ENCODE assay signal across 24 cellular contexts in the genomic region with DNA sequence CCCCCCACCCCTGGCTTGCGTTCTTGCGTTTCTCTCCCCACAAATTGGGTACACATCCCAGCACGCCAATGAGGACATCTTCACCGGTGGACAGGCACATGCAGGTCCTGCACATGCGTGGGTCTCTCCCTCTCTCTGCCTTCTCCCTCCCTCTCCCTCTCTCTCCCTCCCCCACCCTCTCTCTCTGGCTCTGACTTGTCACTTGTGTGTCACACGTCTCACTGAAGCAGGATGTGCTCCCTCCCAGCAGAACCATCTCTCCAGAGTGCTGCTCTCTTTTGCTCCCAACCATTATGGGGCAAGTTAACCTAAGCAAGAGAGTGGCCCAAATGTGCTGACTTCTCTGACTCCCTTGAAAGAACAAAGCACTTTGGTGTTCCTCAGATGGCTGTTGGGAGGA.
A peak's percentile ranks its signal among the peaks of the same experiment; 100 is the strongest.
DNase-seq lines count a peak whose midpoint lies in the region; ATAC-seq, FAIRE-seq and TF ChIP-seq lines count a peak whose summit lies in the region.
"Had no signal": no experiment of that assay in that cellular context is flagged by ENCODE, and none has a peak within 500 bp of the region (broad histone marks: within the 10 kb centered on the region; RNA-seq: fewer than 3 reads in every experiment).

No MANE protein-coding gene starts in this region.

- no peaks in the 10 kb centered on the region for H3K27me3 Mint-ChIP-seq in activated CD4-positive, alpha-beta T cell treated with anti-CD3 and anti-CD28 coated beads, Interleukin-2, amount 10 ng/mL, durations not matched to agents 24 days and 14 days
- H3K27me3 Mint-ChIP-seq in activated B cell treated with CpG ODN at 0.5 μM for 24 hours (no peaks in the 10 kb centered on the region), memory B cell (no peaks in the 10 kb centered on the region)

- no peak for TF ChIP-seq POLR2A in GM12892 (IDR thresholded peaks at IDR 0.05; ENCODE audit: low read depth, low read length)

- peak; percentile 98 for FAIRE-seq in GM12892 (lab: Jason Lieb, UNC)
- FAIRE-seq: colon had no signal

- TF ChIP-seq CTCF in activated B cell treated with CpG ODN at 0.5 μM for 24 hours (IDR thresholded peaks at IDR 0.05): no peak

- POLR2A ChIA-PET in activated B cell treated with CpG ODN at 0.5 μM for 24 hours (lab: Charles Lee): interaction anchor here (3.4 kb wide), 1 partner anchor 11 kb away, joined by 31 read pairs; no protein-coding TSS in a partner anchor

- CTCF ChIA-PET in activated B cell treated with CpG ODN at 0.5 μM for 24 hours (lab: Charles Lee): no interaction called here

- intact Hi-C loops in activated CD4-positive, alpha-beta T cell treated with anti-CD3 and anti-CD28 coated beads, Interleukin-2, amount 10 ng/mL, durations not matched to agents 24 days and 14 days (cut with micrococcal nuclease): no loop called here
- intact Hi-C loops in activated B cell treated with CpG ODN at 0.5 μM for 24 hours (cut with micrococcal nuclease): no loop called here

- H3K36me3 Mint-ChIP-seq in activated CD4-positive, alpha-beta T cell treated with anti-CD3 and anti-CD28 coated beads, Interleukin-2, amount 10 ng/mL, durations not matched to agents 24 days and 14 days (ENCODE audit: low read depth): peaks cover 25% of the 10 kb centered on the region
- peaks cover 7% of the 10 kb centered on the region for H3K36me3 Mint-ChIP-seq in activated B cell treated with CpG ODN at 0.5 μM for 24 hours (ENCODE audit: low read depth)
- peaks cover 3% of the 10 kb centered on the region for H3K36me3 Mint-ChIP-seq in memory B cell

- DNase-seq in activated CD4-positive, alpha-beta T cell treated with anti-CD3 and anti-CD28 coated beads, Interleukin-2, amount 10 ng/mL, durations not matched to agents 24 days and 14 days: no peak
- no peak for DNase-seq in activated CD4-positive, alpha-beta T cell treated with anti-CD3 and anti-CD28 coated beads, Interleukin-2, amount 50 U/mL, for 4 hours
- DNase-seq in GM12892 (ENCODE audit: insufficient read length) (no peak), activated B cell treated with CpG ODN at 0.5 μM for 24 hours (no peak), memory B cell (ENCODE audit: low spot score in 2 of 2) (no peak), NCI-H526 treated with DMSO at 0.1 percent for 48 hours (lab: John Stamatoyannopoulos, UW) (no peak)
- no peak for DNase-seq in stimulated activated CD4-positive, alpha-beta T cell treated with anti-CD3 and anti-CD28 coated beads, Interleukin-15, amount 100 ng/mL, for 24 hours
- DNase-seq: 8988T, activated gamma-delta T cell treated with Interleukin-2 at 50 U/mL for 16 hours, amniotic stem cell, DMS79, foreskin keratinocyte, H9, left colon, NCI-H1105 treated with DMSO at 0.1 percent for 48 hours, NCI-H2029, NCI-H226, NCI-H774, occipital lobe, T1000 had no signal

- peaks cover 54% of the 10 kb centered on the region for H3K4me1 Mint-ChIP-seq in activated CD4-positive, alpha-beta T cell treated with anti-CD3 and anti-CD28 coated beads, Interleukin-2, amount 10 ng/mL, durations not matched to agents 24 days and 14 days
- peaks cover 89% of the 10 kb centered on the region for H3K4me1 Mint-ChIP-seq in activated B cell treated with CpG ODN at 0.5 μM for 24 hours
- H3K4me1 Mint-ChIP-seq in memory B cell: peaks cover 65% of the 10 kb centered on the region
- H3K4me1 Mint-ChIP-seq: H9 had no signal

- H3K9me3 Mint-ChIP-seq in activated CD4-positive, alpha-beta T cell treated with anti-CD3 and anti-CD28 coated beads, Interleukin-2, amount 10 ng/mL, durations not matched to agents 24 days and 14 days: peaks cover 31% of the 10 kb centered on the region
- H3K9me3 Mint-ChIP-seq in activated B cell treated with CpG ODN at 0.5 μM for 24 hours: peaks cover 2% of the 10 kb centered on the region
- H3K9me3 Mint-ChIP-seq in memory B cell: peaks cover 5% of the 10 kb centered on the region
- H3K9me3 Mint-ChIP-seq: H9 had no signal

- no peak for ATAC-seq in activated B cell treated with CpG ODN at 0.5 μM for 24 hours (ENCODE audit: low read depth)
- ATAC-seq in memory B cell (ENCODE audit: low read depth): no peak
- ATAC-seq in activated CD4-positive, CD25-positive, alpha-beta regulatory T cell treated with anti-CD3 and anti-CD28 coated beads, Interleukin-2, amount 50 U/mL, for 24 hours: no peak
- ATAC-seq: esophagus mucosa, foreskin keratinocyte, left colon, SK-N-SH treated with all-trans-retinoic acid at 6 μM for 48 hours had no signal

- peak overlapping the region; percentile 43 for H3K4me3 Mint-ChIP-seq in activated CD4-positive, alpha-beta T cell treated with anti-CD3 and anti-CD28 coated beads, Interleukin-2, amount 10 ng/mL, durations not matched to agents 24 days and 14 days
- H3K4me3 Mint-ChIP-seq in activated B cell treated with CpG ODN at 0.5 μM for 24 hours: peak overlapping the region; percentile 38
- H3K4me3 Mint-ChIP-seq in memory B cell: peak overlapping the region; percentile 70
- H3K4me3 Mint-ChIP-seq: H9 had no signal

- H3K27ac Mint-ChIP-seq in activated CD4-positive, alpha-beta T cell treated with anti-CD3 and anti-CD28 coated beads, Interleukin-2, amount 10 ng/mL, durations not matched to agents 24 days and 14 days: peak overlapping the region; percentile 82
- H3K27ac Mint-ChIP-seq in activated B cell treated with CpG ODN at 0.5 μM for 24 hours: peak overlapping the region; percentile 95
- H3K27ac Mint-ChIP-seq in memory B cell: peak overlapping the region; percentile 92
